1 cellular context compared by ENCODE assay signal in the genomic region with DNA sequence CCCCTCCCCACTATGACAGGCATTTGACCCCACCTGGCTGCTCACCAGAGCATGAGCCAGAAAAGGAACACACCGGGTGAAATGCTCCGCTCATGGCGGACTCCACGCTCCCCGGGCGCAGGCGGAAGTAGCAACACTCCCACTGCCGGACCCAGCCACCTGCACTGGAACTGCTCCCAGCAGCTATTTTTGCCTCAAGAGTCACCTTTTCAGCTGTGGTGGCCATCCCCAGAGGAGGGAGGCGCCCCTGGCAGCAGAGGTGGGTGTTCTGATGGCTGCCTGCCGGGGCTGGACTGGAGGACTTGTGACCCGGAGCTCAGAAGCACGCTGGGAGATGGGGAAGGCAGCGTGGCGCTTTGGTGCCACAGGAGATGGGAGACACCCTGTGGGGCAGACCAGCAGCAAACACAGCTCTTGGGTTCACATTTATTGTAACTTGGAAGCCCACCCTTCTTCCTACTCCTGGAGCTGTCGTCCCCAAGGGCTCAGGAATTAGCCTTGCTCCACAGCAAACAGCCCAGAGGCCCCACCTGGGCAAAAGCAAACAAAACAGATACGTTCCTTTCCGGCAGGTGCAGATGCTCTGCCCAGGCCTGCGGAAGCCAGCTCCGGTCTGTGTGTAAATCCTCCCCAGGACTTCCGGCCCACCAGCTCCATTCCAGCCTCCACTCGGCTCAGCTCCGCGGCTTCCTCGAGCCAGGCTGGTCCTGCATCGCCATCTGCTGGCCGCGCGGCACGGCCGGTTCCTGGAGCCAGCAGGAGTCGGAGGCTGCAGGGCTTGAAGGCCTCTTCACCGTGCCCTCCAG.
TF ChIP-seq lines count a peak whose summit lies in the region.

No MANE protein-coding gene starts in this region.

TF ChIP-seq in GM12878, 131 proteins besides CTCF, POLR2A, EP300 and RAD21 (continued from another document and continues in another):
- TF ChIP-seq, protein P1, sequence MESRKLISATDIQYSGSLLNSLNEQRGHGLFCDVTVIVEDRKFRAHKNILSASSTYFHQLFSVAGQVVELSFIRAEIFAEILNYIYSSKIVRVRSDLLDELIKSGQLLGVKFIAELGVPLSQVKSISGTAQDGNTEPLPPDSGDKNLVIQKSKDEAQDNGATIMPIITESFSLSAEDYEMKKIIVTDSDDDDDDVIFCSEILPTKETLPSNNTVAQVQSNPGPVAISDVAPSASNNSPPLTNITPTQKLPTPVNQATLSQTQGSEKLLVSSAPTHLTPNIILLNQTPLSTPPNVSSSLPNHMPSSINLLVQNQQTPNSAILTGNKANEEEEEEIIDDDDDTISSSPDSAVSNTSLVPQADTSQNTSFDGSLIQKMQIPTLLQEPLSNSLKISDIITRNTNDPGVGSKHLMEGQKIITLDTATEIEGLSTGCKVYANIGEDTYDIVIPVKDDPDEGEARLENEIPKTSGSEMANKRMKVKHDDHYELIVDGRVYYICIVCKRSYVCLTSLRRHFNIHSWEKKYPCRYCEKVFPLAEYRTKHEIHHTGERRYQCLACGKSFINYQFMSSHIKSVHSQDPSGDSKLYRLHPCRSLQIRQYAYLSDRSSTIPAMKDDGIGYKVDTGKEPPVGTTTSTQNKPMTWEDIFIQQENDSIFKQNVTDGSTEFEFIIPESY (IDR thresholded peaks at IDR 0.05), result no peak
- TF ChIP-seq, protein P2, sequence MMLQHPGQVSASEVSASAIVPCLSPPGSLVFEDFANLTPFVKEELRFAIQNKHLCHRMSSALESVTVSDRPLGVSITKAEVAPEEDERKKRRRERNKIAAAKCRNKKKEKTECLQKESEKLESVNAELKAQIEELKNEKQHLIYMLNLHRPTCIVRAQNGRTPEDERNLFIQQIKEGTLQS (IDR thresholded peaks at IDR 0.05; ENCODE audit: borderline replicate concordance, extremely low read depth, low read depth, low read length), result no peak
- TF ChIP-seq ZNF384 (IDR thresholded peaks at IDR 0.05; ENCODE audit: borderline replicate concordance, low read depth, low read length) (no peak), BACH1 (IDR thresholded peaks at IDR 0.05; ENCODE audit: borderline replicate concordance) (peak; percentile 44; the same call in 1 of the 2 replicates), ZNF622 (IDR thresholded peaks at IDR 0.05) (no peak), PAX8 (IDR thresholded peaks at IDR 0.05) (no peak), ZSCAN29 (IDR thresholded peaks at IDR 0.05) (peak; percentile 98), ZNF207 (IDR thresholded peaks at IDR 0.05; ENCODE audit: borderline replicate concordance) (no peak; the same call in none of the 2 replicates), PML (IDR thresholded peaks at IDR 0.05; ENCODE audit: low read length) (no peak), DPF2 (IDR thresholded peaks at IDR 0.05) (peak; percentile 77), BMI1 (IDR thresholded peaks at IDR 0.05; ENCODE audit: borderline replicate concordance) (no peak), ZBED1 (IDR thresholded peaks at IDR 0.05; ENCODE audit: borderline replicate concordance) (0 out of 2 replicates have a peak, but pooled peaks have one; percentile 39), RBBP5 (conservative IDR thresholded peaks at IDR 0.05) (no peak), CHD4 (IDR thresholded peaks at IDR 0.05) (0 out of 2 replicates have a peak, but pooled peaks have one; percentile 52), CHD1 (IDR thresholded peaks at IDR 0.05; ENCODE audit: low read depth, low read length) (peak; percentile 67; the same call in 1 of the 2 replicates), JUND (IDR thresholded peaks at IDR 0.05; ENCODE audit: low read depth, low read length) (peak; percentile 24; the same call in 1 of the 2 replicates), HCFC1 (IDR thresholded peaks at IDR 0.05; ENCODE audit: low read length) (peak; percentile 68), PAX5 (IDR thresholded peaks at IDR 0.05; ENCODE audit: borderline replicate concordance, low read depth, low read length) (peak; percentile 79; the same call in 1 of the 2 replicates), SP1 (IDR thresholded peaks at IDR 0.05; ENCODE audit: low read depth, low read length) (peak; percentile 100), CBX5 (IDR thresholded peaks at IDR 0.05; ENCODE audit: low read depth) (no peak), STAT3 (IDR thresholded peaks at IDR 0.05; ENCODE audit: low read depth, low read length) (peak; percentile 96), TARDBP (IDR thresholded peaks at IDR 0.05; ENCODE audit: borderline replicate concordance) (peak; percentile 91), SMAD1 (IDR thresholded peaks at IDR 0.05; ENCODE audit: low read depth, partially characterized antibody) (no peak)
- TF ChIP-seq, protein P3, sequence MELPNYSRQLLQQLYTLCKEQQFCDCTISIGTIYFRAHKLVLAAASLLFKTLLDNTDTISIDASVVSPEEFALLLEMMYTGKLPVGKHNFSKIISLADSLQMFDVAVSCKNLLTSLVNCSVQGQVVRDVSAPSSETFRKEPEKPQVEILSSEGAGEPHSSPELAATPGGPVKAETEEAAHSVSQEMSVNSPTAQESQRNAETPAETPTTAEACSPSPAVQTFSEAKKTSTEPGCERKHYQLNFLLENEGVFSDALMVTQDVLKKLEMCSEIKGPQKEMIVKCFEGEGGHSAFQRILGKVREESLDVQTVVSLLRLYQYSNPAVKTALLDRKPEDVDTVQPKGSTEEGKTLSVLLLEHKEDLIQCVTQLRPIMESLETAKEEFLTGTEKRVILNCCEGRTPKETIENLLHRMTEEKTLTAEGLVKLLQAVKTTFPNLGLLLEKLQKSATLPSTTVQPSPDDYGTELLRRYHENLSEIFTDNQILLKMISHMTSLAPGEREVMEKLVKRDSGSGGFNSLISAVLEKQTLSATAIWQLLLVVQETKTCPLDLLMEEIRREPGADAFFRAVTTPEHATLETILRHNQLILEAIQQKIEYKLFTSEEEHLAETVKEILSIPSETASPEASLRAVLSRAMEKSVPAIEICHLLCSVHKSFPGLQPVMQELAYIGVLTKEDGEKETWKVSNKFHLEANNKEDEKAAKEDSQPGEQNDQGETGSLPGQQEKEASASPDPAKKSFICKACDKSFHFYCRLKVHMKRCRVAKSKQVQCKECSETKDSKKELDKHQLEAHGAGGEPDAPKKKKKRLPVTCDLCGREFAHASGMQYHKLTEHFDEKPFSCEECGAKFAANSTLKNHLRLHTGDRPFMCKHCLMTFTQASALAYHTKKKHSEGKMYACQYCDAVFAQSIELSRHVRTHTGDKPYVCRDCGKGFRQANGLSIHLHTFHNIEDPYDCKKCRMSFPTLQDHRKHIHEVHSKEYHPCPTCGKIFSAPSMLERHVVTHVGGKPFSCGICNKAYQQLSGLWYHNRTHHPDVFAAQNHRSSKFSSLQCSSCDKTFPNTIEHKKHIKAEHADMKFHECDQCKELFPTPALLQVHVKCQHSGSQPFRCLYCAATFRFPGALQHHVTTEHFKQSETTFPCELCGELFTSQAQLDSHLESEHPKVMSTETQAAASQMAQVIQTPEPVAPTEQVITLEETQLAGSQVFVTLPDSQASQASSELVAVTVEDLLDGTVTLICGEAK (IDR thresholded peaks at IDR 0.05; ENCODE audit: borderline replicate concordance), result peak; percentile 77
- TF ChIP-seq, protein P4, sequence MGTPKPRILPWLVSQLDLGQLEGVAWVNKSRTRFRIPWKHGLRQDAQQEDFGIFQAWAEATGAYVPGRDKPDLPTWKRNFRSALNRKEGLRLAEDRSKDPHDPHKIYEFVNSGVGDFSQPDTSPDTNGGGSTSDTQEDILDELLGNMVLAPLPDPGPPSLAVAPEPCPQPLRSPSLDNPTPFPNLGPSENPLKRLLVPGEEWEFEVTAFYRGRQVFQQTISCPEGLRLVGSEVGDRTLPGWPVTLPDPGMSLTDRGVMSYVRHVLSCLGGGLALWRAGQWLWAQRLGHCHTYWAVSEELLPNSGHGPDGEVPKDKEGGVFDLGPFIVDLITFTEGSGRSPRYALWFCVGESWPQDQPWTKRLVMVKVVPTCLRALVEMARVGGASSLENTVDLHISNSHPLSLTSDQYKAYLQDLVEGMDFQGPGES (IDR thresholded peaks at IDR 0.05), result no peak
- TF ChIP-seq, protein P5, sequence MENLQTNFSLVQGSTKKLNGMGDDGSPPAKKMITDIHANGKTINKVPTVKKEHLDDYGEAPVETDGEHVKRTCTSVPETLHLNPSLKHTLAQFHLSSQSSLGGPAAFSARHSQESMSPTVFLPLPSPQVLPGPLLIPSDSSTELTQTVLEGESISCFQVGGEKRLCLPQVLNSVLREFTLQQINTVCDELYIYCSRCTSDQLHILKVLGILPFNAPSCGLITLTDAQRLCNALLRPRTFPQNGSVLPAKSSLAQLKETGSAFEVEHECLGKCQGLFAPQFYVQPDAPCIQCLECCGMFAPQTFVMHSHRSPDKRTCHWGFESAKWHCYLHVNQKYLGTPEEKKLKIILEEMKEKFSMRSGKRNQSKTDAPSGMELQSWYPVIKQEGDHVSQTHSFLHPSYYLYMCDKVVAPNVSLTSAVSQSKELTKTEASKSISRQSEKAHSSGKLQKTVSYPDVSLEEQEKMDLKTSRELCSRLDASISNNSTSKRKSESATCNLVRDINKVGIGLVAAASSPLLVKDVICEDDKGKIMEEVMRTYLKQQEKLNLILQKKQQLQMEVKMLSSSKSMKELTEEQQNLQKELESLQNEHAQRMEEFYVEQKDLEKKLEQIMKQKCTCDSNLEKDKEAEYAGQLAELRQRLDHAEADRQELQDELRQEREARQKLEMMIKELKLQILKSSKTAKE (IDR thresholded peaks at IDR 0.05; ENCODE audit: low read depth, poor library complexity, severe bottlenecking), result no peak
- TF ChIP-seq, protein P6, sequence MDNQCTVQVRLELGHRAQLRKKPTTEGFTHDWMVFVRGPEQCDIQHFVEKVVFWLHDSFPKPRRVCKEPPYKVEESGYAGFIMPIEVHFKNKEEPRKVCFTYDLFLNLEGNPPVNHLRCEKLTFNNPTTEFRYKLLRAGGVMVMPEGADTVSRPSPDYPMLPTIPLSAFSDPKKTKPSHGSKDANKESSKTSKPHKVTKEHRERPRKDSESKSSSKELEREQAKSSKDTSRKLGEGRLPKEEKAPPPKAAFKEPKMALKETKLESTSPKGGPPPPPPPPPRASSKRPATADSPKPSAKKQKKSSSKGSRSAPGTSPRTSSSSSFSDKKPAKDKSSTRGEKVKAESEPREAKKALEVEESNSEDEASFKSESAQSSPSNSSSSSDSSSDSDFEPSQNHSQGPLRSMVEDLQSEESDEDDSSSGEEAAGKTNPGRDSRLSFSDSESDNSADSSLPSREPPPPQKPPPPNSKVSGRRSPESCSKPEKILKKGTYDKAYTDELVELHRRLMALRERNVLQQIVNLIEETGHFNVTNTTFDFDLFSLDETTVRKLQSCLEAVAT (IDR thresholded peaks at IDR 0.05), result no peak
- TF ChIP-seq, protein P7, sequence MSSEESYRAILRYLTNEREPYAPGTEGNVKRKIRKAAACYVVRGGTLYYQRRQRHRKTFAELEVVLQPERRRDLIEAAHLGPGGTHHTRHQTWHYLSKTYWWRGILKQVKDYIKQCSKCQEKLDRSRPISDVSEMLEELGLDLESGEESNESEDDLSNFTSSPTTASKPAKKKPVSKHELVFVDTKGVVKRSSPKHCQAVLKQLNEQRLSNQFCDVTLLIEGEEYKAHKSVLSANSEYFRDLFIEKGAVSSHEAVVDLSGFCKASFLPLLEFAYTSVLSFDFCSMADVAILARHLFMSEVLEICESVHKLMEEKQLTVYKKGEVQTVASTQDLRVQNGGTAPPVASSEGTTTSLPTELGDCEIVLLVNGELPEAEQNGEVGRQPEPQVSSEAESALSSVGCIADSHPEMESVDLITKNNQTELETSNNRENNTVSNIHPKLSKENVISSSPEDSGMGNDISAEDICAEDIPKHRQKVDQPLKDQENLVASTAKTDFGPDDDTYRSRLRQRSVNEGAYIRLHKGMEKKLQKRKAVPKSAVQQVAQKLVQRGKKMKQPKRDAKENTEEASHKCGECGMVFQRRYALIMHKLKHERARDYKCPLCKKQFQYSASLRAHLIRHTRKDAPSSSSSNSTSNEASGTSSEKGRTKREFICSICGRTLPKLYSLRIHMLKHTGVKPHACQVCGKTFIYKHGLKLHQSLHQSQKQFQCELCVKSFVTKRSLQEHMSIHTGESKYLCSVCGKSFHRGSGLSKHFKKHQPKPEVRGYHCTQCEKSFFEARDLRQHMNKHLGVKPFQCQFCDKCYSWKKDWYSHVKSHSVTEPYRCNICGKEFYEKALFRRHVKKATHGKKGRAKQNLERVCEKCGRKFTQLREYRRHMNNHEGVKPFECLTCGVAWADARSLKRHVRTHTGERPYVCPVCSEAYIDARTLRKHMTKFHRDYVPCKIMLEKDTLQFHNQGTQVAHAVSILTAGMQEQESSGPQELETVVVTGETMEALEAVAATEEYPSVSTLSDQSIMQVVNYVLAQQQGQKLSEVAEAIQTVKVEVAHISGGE (CRISPR knock-in tag; IDR thresholded peaks at IDR 0.05), result no peak
- TF ChIP-seq, protein P8, sequence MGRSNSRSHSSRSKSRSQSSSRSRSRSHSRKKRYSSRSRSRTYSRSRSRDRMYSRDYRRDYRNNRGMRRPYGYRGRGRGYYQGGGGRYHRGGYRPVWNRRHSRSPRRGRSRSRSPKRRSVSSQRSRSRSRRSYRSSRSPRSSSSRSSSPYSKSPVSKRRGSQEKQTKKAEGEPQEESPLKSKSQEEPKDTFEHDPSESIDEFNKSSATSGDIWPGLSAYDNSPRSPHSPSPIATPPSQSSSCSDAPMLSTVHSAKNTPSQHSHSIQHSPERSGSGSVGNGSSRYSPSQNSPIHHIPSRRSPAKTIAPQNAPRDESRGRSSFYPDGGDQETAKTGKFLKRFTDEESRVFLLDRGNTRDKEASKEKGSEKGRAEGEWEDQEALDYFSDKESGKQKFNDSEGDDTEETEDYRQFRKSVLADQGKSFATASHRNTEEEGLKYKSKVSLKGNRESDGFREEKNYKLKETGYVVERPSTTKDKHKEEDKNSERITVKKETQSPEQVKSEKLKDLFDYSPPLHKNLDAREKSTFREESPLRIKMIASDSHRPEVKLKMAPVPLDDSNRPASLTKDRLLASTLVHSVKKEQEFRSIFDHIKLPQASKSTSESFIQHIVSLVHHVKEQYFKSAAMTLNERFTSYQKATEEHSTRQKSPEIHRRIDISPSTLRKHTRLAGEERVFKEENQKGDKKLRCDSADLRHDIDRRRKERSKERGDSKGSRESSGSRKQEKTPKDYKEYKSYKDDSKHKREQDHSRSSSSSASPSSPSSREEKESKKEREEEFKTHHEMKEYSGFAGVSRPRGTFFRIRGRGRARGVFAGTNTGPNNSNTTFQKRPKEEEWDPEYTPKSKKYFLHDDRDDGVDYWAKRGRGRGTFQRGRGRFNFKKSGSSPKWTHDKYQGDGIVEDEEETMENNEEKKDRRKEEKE (IDR thresholded peaks at IDR 0.05), result 0 out of 2 replicates have a peak, but pooled peaks have one; percentile 15
- TF ChIP-seq, protein P9, sequence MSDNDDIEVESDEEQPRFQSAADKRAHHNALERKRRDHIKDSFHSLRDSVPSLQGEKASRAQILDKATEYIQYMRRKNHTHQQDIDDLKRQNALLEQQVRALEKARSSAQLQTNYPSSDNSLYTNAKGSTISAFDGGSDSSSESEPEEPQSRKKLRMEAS (IDR thresholded peaks at IDR 0.05; ENCODE audit: low read depth, low read length), result peak; percentile 91
- TF ChIP-seq, protein P10, sequence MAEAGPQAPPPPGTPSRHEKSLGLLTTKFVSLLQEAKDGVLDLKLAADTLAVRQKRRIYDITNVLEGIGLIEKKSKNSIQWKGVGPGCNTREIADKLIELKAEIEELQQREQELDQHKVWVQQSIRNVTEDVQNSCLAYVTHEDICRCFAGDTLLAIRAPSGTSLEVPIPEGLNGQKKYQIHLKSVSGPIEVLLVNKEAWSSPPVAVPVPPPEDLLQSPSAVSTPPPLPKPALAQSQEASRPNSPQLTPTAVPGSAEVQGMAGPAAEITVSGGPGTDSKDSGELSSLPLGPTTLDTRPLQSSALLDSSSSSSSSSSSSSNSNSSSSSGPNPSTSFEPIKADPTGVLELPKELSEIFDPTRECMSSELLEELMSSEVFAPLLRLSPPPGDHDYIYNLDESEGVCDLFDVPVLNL (IDR thresholded peaks at IDR 0.05; ENCODE audit: low read depth, low read length), result 0 out of 2 replicates have a peak, but pooled peaks have one; percentile 29
